1 cellular context compared by ENCODE assay signal in the genomic region with DNA sequence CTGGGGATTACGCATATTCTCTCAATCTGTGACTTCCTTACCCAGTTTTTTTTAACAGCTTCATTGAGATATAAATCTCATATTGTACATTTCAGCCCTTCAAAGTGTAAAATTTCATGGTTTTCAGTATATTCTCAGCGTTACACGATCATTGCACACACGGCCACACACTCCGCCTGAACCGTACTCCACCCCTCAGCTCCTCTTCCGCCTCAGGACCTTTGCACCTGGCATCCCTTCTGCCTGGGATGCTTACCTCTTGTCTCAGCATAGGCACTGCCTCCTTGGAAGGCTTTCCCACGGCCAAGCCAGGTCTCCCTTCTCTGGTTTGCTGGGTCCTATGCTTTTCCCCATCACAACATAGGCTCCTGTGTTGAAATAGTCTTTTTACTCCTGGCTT.
TF ChIP-seq lines count a peak whose summit lies in the region.

No MANE protein-coding gene starts in this region.

TF ChIP-seq in HEK293, 187 proteins besides CTCF, POLR2A, EP300 and RAD21 (continued from another document):
- TF ChIP-seq, protein P1, sequence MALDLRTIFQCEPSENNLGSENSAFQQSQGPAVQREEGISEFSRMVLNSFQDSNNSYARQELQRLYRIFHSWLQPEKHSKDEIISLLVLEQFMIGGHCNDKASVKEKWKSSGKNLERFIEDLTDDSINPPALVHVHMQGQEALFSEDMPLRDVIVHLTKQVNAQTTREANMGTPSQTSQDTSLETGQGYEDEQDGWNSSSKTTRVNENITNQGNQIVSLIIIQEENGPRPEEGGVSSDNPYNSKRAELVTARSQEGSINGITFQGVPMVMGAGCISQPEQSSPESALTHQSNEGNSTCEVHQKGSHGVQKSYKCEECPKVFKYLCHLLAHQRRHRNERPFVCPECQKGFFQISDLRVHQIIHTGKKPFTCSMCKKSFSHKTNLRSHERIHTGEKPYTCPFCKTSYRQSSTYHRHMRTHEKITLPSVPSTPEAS (tag by site-specific recombination; IDR thresholded peaks at IDR 0.05) = no peak
